Comparison of ENCODE assay signal across 9 cellular contexts in genomic region chr3:151384741-151385174, GRCh38. TPM values are rescaled to one million over a fixed set of nuclear protein-coding genes. Genes with fewer than 3 reads are reported as not detected.
DNase-seq lines count a peak whose midpoint lies in the region; ATAC-seq, FAIRE-seq and TF ChIP-seq lines count a peak whose summit lies in the region.
"Had no signal": no experiment of that assay in that cellular context is flagged by ENCODE, and none has a peak within 500 bp of the region (broad histone marks: within the 10 kb centered on the region; RNA-seq: fewer than 3 reads in every experiment).

Gene P2RY12 (minus strand): TSS chr3:151384753. CDS start chr3:151338845, 45,908 bp downstream.

- H3K79me2 ChIP-seq in HepG2 (ENCODE audit: insufficient read depth, low read length) = no peaks in the 10 kb centered on the region

- no peaks in the 10 kb centered on the region for H4K20me1 ChIP-seq in HepG2 (ENCODE audit: insufficient read depth, low read length)

- no peak within 1 kb of the TSS for H3K4me2 ChIP-seq in HepG2 (ENCODE audit: low read depth, low read length)

- no peak for TF ChIP-seq POLR2A in HepG2 (IDR thresholded peaks at IDR 0.05; ENCODE audit: insufficient read depth in 1 of 2, low read depth in 2 of 2, low read length in 2 of 2)

- H3K4me1 Mint-ChIP-seq in CD4-positive, alpha-beta memory T cell = peaks cover 0 to 5% (median under 1%) of the 10 kb centered on the region in 4 donors

- no peak for FAIRE-seq in HepG2 (lab: Jason Lieb, UNC)

- H3K36me3 Mint-ChIP-seq in CD4-positive, alpha-beta memory T cell = no peaks in the 10 kb centered on the region

- WGBS in HepG2 (ENCODE audit: low lambda C conversion rate) = 72% methylated on average over 4 of the region's 4 CpGs

- H3K27me3 ChIP-seq in CD4-positive, alpha-beta memory T cell (ENCODE audit: insufficient read depth, low read length) = no peaks in the 10 kb centered on the region
- no peaks in the 10 kb centered on the region for H3K27me3 ChIP-seq in HepG2 (ENCODE audit: control insufficient read depth in 1 of 2, insufficient read depth in 2 of 2, low read length in 2 of 2)

- no peak within 1 kb of the TSS for H3K4me3 ChIP-seq in CD4-positive, alpha-beta memory T cell (ENCODE audit: low read length in 2 of 2)
- H3K4me3 ChIP-seq in HepG2 (replicated peaks in 1 of 3; ENCODE audit: insufficient read depth in 1 of 3, low read depth in 2 of 3, low read length in 3 of 3) = no peak within 1 kb of the TSS

- TF ChIP-seq EP300 in HepG2 (IDR thresholded peaks at IDR 0.05; ENCODE audit: low read depth in 2 of 2, low read length in 2 of 2) = no peak
- no peak for TF ChIP-seq EP300 in HepG2 (CRISPR knock-in tag; IDR thresholded peaks at IDR 0.05; ENCODE audit: borderline replicate concordance)

- in situ Hi-C loops in HepG2 (cut with HindIII; ENCODE audit: extremely low pct_ligation_motif_present, low pct_unique_long_range_greater_than_20kb) = no loop called here

- DNase-seq in CD4-positive, alpha-beta memory T cell = no peak
- peak; percentile 94 for DNase-seq in MV-4-11 (lab: John Stamatoyannopoulos, UW)
- no peak for DNase-seq in HepG2 (ENCODE audit: low spot score)
- DNase-seq in NCI-H1092 treated with DMSO at 0.1 percent for 48 hours (lab: John Stamatoyannopoulos, UW) = no peak
- no peak for DNase-seq in dedifferentiated amniotic fluid mesenchymal stem cell (ENCODE audit: extremely low spot score)
- DNase-seq in A172 (ENCODE audit: low spot score) = no peak
- no peak for DNase-seq in caudate nucleus (lab: John Stamatoyannopoulos, UW)

- H3K4me3 Mint-ChIP-seq in CD4-positive, alpha-beta memory T cell = peak within 1 kb of the TSS in 5 of 8 donors; percentile 3 to 51 (median 26)

- H3K27ac ChIP-seq in CD4-positive, alpha-beta memory T cell (ENCODE audit: low read depth, low read length) = no peak within 1 kb of the TSS
- H3K27ac ChIP-seq in HepG2 (ENCODE audit: extremely low read length, insufficient read depth, low read length) (no peak within 1 kb of the TSS), caudate nucleus (ENCODE audit: low read depth, low read length) (no peak within 1 kb of the TSS)

- H3K27me3 Mint-ChIP-seq in CD4-positive, alpha-beta memory T cell = peaks cover 0 to 3% of the 10 kb centered on the region in 2 donors

- no peak within 1 kb of the TSS for H3K27ac Mint-ChIP-seq in CD4-positive, alpha-beta memory T cell

- CTCF ChIA-PET in CD4-positive, alpha-beta memory T cell (lab: Charles Lee; ENCODE audit: partially characterized antibody) = no interaction called here
- CTCF ChIA-PET in HepG2 (lab: Yijun Ruan, JAX; ENCODE audit: low intra/inter-chr PET ratio, low total read pairs) = no interaction called here

- H3K9me3 Mint-ChIP-seq in CD4-positive, alpha-beta memory T cell = no peaks in the 10 kb centered on the region

- no peaks in the 10 kb centered on the region for H3K9me3 ChIP-seq in CD4-positive, alpha-beta memory T cell (ENCODE audit: control insufficient read depth in 1 of 2, low read length in 2 of 2)
- H3K9me3 ChIP-seq in HepG2 (ENCODE audit: low read length) = no peaks in the 10 kb centered on the region

- no peak within 1 kb of the TSS for H2AFZ ChIP-seq in HepG2 (ENCODE audit: low read length)

- no peaks in the 10 kb centered on the region for H3K4me1 ChIP-seq in CD4-positive, alpha-beta memory T cell (ENCODE audit: insufficient read depth, low read length)
- no peaks in the 10 kb centered on the region for H3K4me1 ChIP-seq in HepG2 (ENCODE audit: insufficient read depth, low read length)

- POLR2A ChIA-PET in CD4-positive, alpha-beta memory T cell (lab: Charles Lee; ENCODE audit: partially characterized antibody) = no interaction called here
- POLR2A ChIA-PET in HepG2 (lab: Yijun Ruan, JAX) = no interaction called here

- TF ChIP-seq RAD21 in HepG2 (CRISPR knock-in tag; IDR thresholded peaks at IDR 0.05) = no peak

- intact Hi-C loops in CD4-positive, alpha-beta memory T cell (cut with micrococcal nuclease) = no loop called here
- intact Hi-C loops in HepG2 (cut with micrococcal nuclease; ENCODE audit: unreplicated experiment) = no loop called here

- BruUV-seq in HepG2 (replicated peaks; lab: Mats Ljungman, UMichigan) = no TSS peak

- ATAC-seq in GM21528 (IDR thresholded peaks at IDR 0.05; ENCODE audit: low FRiP score, unreplicated experiment) (peak; percentile 51), HepG2 (no peak)

- no peak for TF ChIP-seq CTCF in HepG2 (CRISPR knock-in tag; IDR thresholded peaks at IDR 0.05)

- H3K36me3 ChIP-seq in CD4-positive, alpha-beta memory T cell (ENCODE audit: insufficient read depth, low read length) = no peaks in the 10 kb centered on the region
- no peaks in the 10 kb centered on the region for H3K36me3 ChIP-seq in HepG2 (replicated peaks in 1 of 2; ENCODE audit: control insufficient read depth in 1 of 2, insufficient read depth in 2 of 2, low read length in 2 of 2)

- H3K9ac ChIP-seq in HepG2 (ENCODE audit: insufficient read depth, low read depth, low read length) = no peak within 1 kb of the TSS

TF ChIP-seq in HepG2, 621 proteins besides CTCF, POLR2A, EP300 and RAD21:
- TF ChIP-seq CREB1 (IDR thresholded peaks at IDR 0.05) (0 out of 2 replicates have a peak, but pooled peaks have one; percentile 27), CREB1 (CRISPR knock-in tag; IDR thresholded peaks at IDR 0.05) (no peak), MAFF (IDR thresholded peaks at IDR 0.05; ENCODE audit: low read depth, low read length) (peak; percentile 47; the same call in 1 of the 2 replicates), ZBTB38 (CRISPR knock-in tag; IDR thresholded peaks at IDR 0.05) (no peak), MAFK (conservative IDR thresholded peaks at IDR 0.05 in 1 of 2, IDR thresholded peaks at IDR 0.05 in 1 of 2; ENCODE audit: low read length in 2 of 2) (peak; percentile 47), ATF7 (IDR thresholded peaks at IDR 0.05) (peak; percentile 33; the same call in 1 of the 2 replicates), ATF7 (CRISPR knock-in tag; IDR thresholded peaks at IDR 0.05) (no peak), IKZF5 (CRISPR knock-in tag; IDR thresholded peaks at IDR 0.05) (no peak)

RNA-seq across cellular contexts. Expression of gene P2RY12, which starts in this region (rescaled TPM):
- not detected for total RNA-seq in CD4-positive, alpha-beta memory T cell
- polyA plus RNA-seq in CD4-positive, alpha-beta memory T cell = not detected
- not detected in 2 replicates for total RNA-seq in HepG2 (2016; rRNA removed; fragmentation: Illumina TruSeq; extraction: Trizol)
- total RNA-seq in HepG2 (2016; cell fraction: cytosol; rRNA removed; fragmentation: Illumina TruSeq; extraction: Trizol; ENCODE audit: low read depth) = not detected in 2 replicates
- total RNA-seq in HepG2 (2016; cell fraction: insoluble cytoplasmic fraction; rRNA removed; fragmentation: Illumina TruSeq; extraction: Trizol) = not detected in 2 replicates
- total RNA-seq in HepG2 (2016; cell fraction: membrane; rRNA removed; fragmentation: Illumina TruSeq; extraction: Trizol) = not detected in 2 replicates
- total RNA-seq in HepG2 (2016; cell fraction: nucleus; rRNA removed; fragmentation: Illumina TruSeq; extraction: Trizol) = not detected in 2 replicates
- not detected in 2 replicates for polyA plus RNA-seq in HepG2 (2011; rRNA removed)
- not detected in 2 replicates for polyA plus RNA-seq in HepG2 (2011; cell fraction: cytosol; rRNA removed)
- polyA plus RNA-seq in HepG2 (2011; cell fraction: nucleus; rRNA removed) = not detected in 2 replicates
- polyA plus RNA-seq in HepG2 (2012) = not detected in 2 replicates
- not detected in 2 replicates for polyA plus RNA-seq in HepG2 (2016; cell fraction: cytosol; fragmentation: Illumina TruSeq; extraction: Trizol; ENCODE audit: low read depth)
- polyA plus RNA-seq in HepG2 (2016; cell fraction: insoluble cytoplasmic fraction; fragmentation: Illumina TruSeq; extraction: Trizol; ENCODE audit: low read depth) = not detected in 2 replicates
- not detected in 2 replicates for polyA plus RNA-seq in HepG2 (2016; cell fraction: membrane; fragmentation: Illumina TruSeq; extraction: Trizol; ENCODE audit: low read depth)
- polyA plus RNA-seq in HepG2 (2016; cell fraction: nucleus; fragmentation: Illumina TruSeq; extraction: Trizol; ENCODE audit: insufficient read depth, low read depth) = not detected in 2 replicates
- not detected in 2 replicates for polyA minus RNA-seq in HepG2 (2011; rRNA and poly(A)+ RNA removed; ENCODE audit: low replicate concordance)
- not detected in 2 replicates for polyA minus RNA-seq in HepG2 (2011; cell fraction: cytosol; rRNA and poly(A)+ RNA removed)
- not detected in 2 replicates for polyA minus RNA-seq in HepG2 (2011; cell fraction: nucleus; rRNA and poly(A)+ RNA removed)
- not detected in 2 replicates for total RNA-seq in A172 (2014; rRNA removed; shearing (Covaris generic))
- total RNA-seq: RPMI7951 had no signal
